1 cellular context compared by ENCODE assay signal in genomic region chr3:16174389-16174788, GRCh38.
TF ChIP-seq lines count a peak whose summit lies in the region.

Gene GALNT15 (plus strand): TSS chr3:16174680. CDS start chr3:16175152, 472 bp downstream.

TF ChIP-seq in HepG2, 621 proteins besides CTCF, POLR2A, EP300 and RAD21 (continued from another document):
- TF ChIP-seq REST (IDR thresholded peaks at IDR 0.05; ENCODE audit: borderline replicate concordance in 1 of 2, low read depth in 1 of 2, low read length in 2 of 2) = no peak
- no peak for TF ChIP-seq BHLHE40 (IDR thresholded peaks at IDR 0.05; ENCODE audit: low read length)
- TF ChIP-seq HNRNPUL1 (IDR thresholded peaks at IDR 0.05; ENCODE audit: low read depth, low read length) = no peak
- no peak for TF ChIP-seq KLF13 (CRISPR knock-in tag; IDR thresholded peaks at IDR 0.05)
- no peak for TF ChIP-seq SP2 (CRISPR knock-in tag; IDR thresholded peaks at IDR 0.05)
- no peak for TF ChIP-seq RFX5 (IDR thresholded peaks at IDR 0.05; ENCODE audit: low read depth, low read length)
- TF ChIP-seq PHB2 (IDR thresholded peaks at IDR 0.05; ENCODE audit: partially characterized antibody) = no peak
TF ChIP-seq in HepG2: peak in this region for 0.
